In genomic region chr13:28177877-28178276, GRCh38 we compare ENCODE assay signal across 24 cellular contexts. TPM values are rescaled to one million over a fixed set of nuclear protein-coding genes. Genes with fewer than 3 reads are reported as not detected.
DNase-seq lines count a peak whose midpoint lies in the region; ATAC-seq and TF ChIP-seq lines count a peak whose summit lies in the region.
"Had no signal": no experiment of that assay in that cellular context is flagged by ENCODE, and none has a peak within 500 bp of the region (broad histone marks: within the 10 kb centered on the region; RNA-seq: fewer than 3 reads in every experiment).

No MANE protein-coding gene starts in this region.

- WGBS in right lobe of liver (ENCODE audit: insufficient coverage, low coverage, low lambda C conversion rate, missing lambda C conversion rate): 100% methylated on average over 1 of the region's 1 CpG

- H3K36me3 ChIP-seq in HEK293 (ENCODE audit: control insufficient read depth in 2 of 2, insufficient read depth in 1 of 2, low read length in 2 of 2) (no peaks in the 10 kb centered on the region), right lobe of liver (no peaks in the 10 kb centered on the region)

- TF ChIP-seq POLR2A in right lobe of liver (IDR thresholded peaks at IDR 0.05): no peak

- no peak for TF ChIP-seq CTCF in 22Rv1 (IDR thresholded peaks at IDR 0.05)
- TF ChIP-seq CTCF in HEK293 (tag by site-specific recombination; IDR thresholded peaks at IDR 0.05): no peak
- TF ChIP-seq CTCF in right lobe of liver (IDR thresholded peaks at IDR 0.05): no peak

- peaks cover 3% of the 10 kb centered on the region for H3K36me3 Mint-ChIP-seq in T-helper 17 cell (ENCODE audit: low read depth)
- peaks cover 63% of the 10 kb centered on the region for H3K36me3 Mint-ChIP-seq in activated T-helper 17 cell treated with anti-CD3 and anti-CD28 coated beads, Interleukin-2, amount 50 U/mL, for 72 hours (ENCODE audit: low read depth)

- peak overlapping the region; percentile 19; the same call in 1 of the 2 replicates for H3K27ac ChIP-seq in 22Rv1
- H3K27ac ChIP-seq in HEK293 (ENCODE audit: extremely low read depth, low read depth, low read length): no peak overlapping the region
- H3K27ac ChIP-seq in right lobe of liver: no peak overlapping the region
- H3K27ac ChIP-seq: A549; BLaER1 treated with 17β-estradiol and CSF1 and Interleukin-3, amounts not matched to agents 10 nM and 100 nM; C4-2B had no signal

- no peak for ATAC-seq in T-helper 17 cell
- ATAC-seq in activated T-helper 17 cell treated with anti-CD3 and anti-CD28 coated beads, Interleukin-2, amount 50 U/mL, for 72 hours (replicated peaks): no peak
- no peak for ATAC-seq in right lobe of liver
- ATAC-seq: A549 had no signal

- peak overlapping the region; percentile 60 for H3K27ac Mint-ChIP-seq in T-helper 17 cell
- H3K27ac Mint-ChIP-seq in activated T-helper 17 cell treated with anti-CD3 and anti-CD28 coated beads, Interleukin-2, amount 50 U/mL, for 72 hours: peak overlapping the region; percentile 7
- H3K27ac Mint-ChIP-seq: B cell; CD8-positive, alpha-beta memory T cell had no signal

- intact Hi-C loops in right lobe of liver (cut with DNase I): no loop called here

- no peak overlapping the region for H3K4me3 ChIP-seq in HEK293 (ENCODE audit: low read depth, low read length)
- no peak overlapping the region for H3K4me3 ChIP-seq in right lobe of liver
- H3K4me3 ChIP-seq: A549; BLaER1 treated with 17β-estradiol and CSF1 and Interleukin-3, amounts not matched to agents 10 nM and 100 nM had no signal

- CTCF ChIA-PET in HEK293 (lab: Yijun Ruan, JAX): no interaction called here

- H3K4me1 ChIP-seq in HEK293 (ENCODE audit: control insufficient read depth, insufficient read depth, low read length) (peaks cover 9% of the 10 kb centered on the region), right lobe of liver (no peaks in the 10 kb centered on the region)

- no peak overlapping the region for H3K4me3 Mint-ChIP-seq in T-helper 17 cell
- no peak overlapping the region for H3K4me3 Mint-ChIP-seq in activated T-helper 17 cell treated with anti-CD3 and anti-CD28 coated beads, Interleukin-2, amount 50 U/mL, for 72 hours
- H3K4me3 Mint-ChIP-seq: B cell; CD4-positive, alpha-beta memory T cell; CD4-positive, CD25-positive, alpha-beta regulatory T cell; CD8-positive, alpha-beta memory T cell had no signal

- no peaks in the 10 kb centered on the region for H3K27me3 ChIP-seq in right lobe of liver
- H3K27me3 ChIP-seq: BLaER1 treated with 17β-estradiol and CSF1 and Interleukin-3, amounts not matched to agents 10 nM and 100 nM had no signal

- H3K27me3 Mint-ChIP-seq in T-helper 17 cell: no peaks in the 10 kb centered on the region
- no peaks in the 10 kb centered on the region for H3K27me3 Mint-ChIP-seq in activated T-helper 17 cell treated with anti-CD3 and anti-CD28 coated beads, Interleukin-2, amount 50 U/mL, for 72 hours
- H3K27me3 Mint-ChIP-seq: B cell; CD4-positive, alpha-beta memory T cell; CD4-positive, CD25-positive, alpha-beta regulatory T cell; CD8-positive, alpha-beta memory T cell had no signal

- no peaks in the 10 kb centered on the region for H3K9me3 Mint-ChIP-seq in activated T-helper 17 cell treated with anti-CD3 and anti-CD28 coated beads, Interleukin-2, amount 50 U/mL, for 72 hours
- H3K9me3 Mint-ChIP-seq: CD4-positive, alpha-beta memory T cell; CD4-positive, CD25-positive, alpha-beta regulatory T cell; CD8-positive, alpha-beta memory T cell had no signal

- no peak for DNase-seq in T-helper 17 cell
- no peak for DNase-seq in GM19238 (ENCODE audit: insufficient read length, low spot score)
- DNase-seq in GDM1 (lab: John Stamatoyannopoulos, UW): no peak
- no peak for DNase-seq in NCI-H524 treated with DMSO at 0.1 percent for 48 hours (lab: John Stamatoyannopoulos, UW)
- no peak for DNase-seq in right lobe of liver
- DNase-seq: AML-193; CD4-positive, alpha-beta memory T cell; CD4-positive, CD25-positive, alpha-beta regulatory T cell; CD8-positive, alpha-beta memory T cell; COR-L47; DMS 273 treated with DMSO at 0.1 percent for 48 hours; DMS153; DMS53; DMS79; DND-41; EL; GF-D8 had no signal

- H3K4me1 Mint-ChIP-seq in T-helper 17 cell: peaks cover 20% of the 10 kb centered on the region
- peaks cover 17% of the 10 kb centered on the region for H3K4me1 Mint-ChIP-seq in activated T-helper 17 cell treated with anti-CD3 and anti-CD28 coated beads, Interleukin-2, amount 50 U/mL, for 72 hours

- H3K9me3 ChIP-seq in HEK293 (ENCODE audit: control insufficient read depth, insufficient read depth, low read depth, low read length) (no peaks in the 10 kb centered on the region), T-helper 17 cell (ENCODE audit: control insufficient read depth, low read length, poor library complexity, severe bottlenecking) (no peaks in the 10 kb centered on the region), right lobe of liver (no peaks in the 10 kb centered on the region)
- H3K9me3 ChIP-seq: A549 had no signal

- POLR2A ChIA-PET in HEK293 (lab: Yijun Ruan, JAX): no interaction called here

TF ChIP-seq in HEK293, 187 proteins besides CTCF, POLR2A, EP300 and RAD21:
- TF ChIP-seq ZNF580 (tag by site-specific recombination; IDR thresholded peaks at IDR 0.05) (peak; percentile 38), SETDB1 (IDR thresholded peaks at IDR 0.05; ENCODE audit: insufficient read length, low read length) (no peak), ZNF843 (tag by site-specific recombination; IDR thresholded peaks at IDR 0.05) (peak; percentile 58), PRDM6 (tag by site-specific recombination; IDR thresholded peaks at IDR 0.05) (no peak; the same call in none of the 2 replicates), ZNF18 (tag by site-specific recombination; IDR thresholded peaks at IDR 0.05) (no peak), ZNF747 (tag by site-specific recombination; IDR thresholded peaks at IDR 0.05) (no peak), BCL11B (tag by site-specific recombination; IDR thresholded peaks at IDR 0.05; ENCODE audit: low read depth) (no peak), ZNF10 (tag by site-specific recombination; IDR thresholded peaks at IDR 0.05) (0 out of 2 replicates have a peak, but pooled peaks have one; percentile 66), FEZF1 (tag by site-specific recombination; IDR thresholded peaks at IDR 0.05) (peak; percentile 88), ZNF280C (tag by site-specific recombination; IDR thresholded peaks at IDR 0.05) (no peak)
TF ChIP-seq in HEK293: peak in this region for 4.

RNA-seq across cellular contexts. Expression of gene PAN3, which starts 39.5 kb away (rescaled TPM):
- 10 to 100 TPM; 67.2 to 70.2 TPM for total RNA-seq in T-helper 17 cell
- total RNA-seq in activated T-helper 17 cell treated with anti-CD3 and anti-CD28 coated beads, Interleukin-2, amount 50 U/mL, for 72 hours: 10 to 100 TPM; 28.5 to 35.6 TPM
- 10 to 100 TPM in 4 of 6 experiments, 1 to 10 TPM in 2; 7.0 to 12.5 (median 10.2) TPM for total RNA-seq in right lobe of liver
